ENCODE assay signal across 11 cellular contexts in the genomic region with DNA sequence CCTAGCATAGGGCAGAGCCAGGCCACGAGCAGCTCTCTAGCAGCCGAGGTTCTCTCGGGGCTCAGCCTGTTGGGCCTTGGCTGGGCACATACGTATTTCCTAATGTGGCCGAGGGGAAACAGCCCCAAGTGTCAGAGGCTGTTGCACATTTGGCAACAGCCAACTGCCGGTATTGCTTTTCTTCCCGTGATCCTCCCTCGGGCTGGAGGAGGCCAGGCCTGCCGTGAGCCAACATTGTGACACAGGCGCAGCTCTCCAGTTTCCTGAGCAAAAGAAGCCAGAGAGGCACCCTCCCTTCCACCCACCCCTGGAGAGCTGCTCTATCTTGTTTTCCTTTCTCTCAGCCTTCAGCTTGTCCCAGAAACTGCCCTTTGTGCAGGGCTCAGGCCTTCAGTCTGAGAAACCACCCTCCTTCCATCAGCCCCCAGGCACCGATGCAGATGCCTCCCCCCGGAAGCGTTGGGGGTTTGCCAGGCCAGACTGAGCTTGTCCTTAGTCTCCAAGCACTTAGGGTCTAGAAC. TPM values are rescaled to one million over a fixed set of nuclear protein-coding genes. Genes with fewer than 3 reads are reported as not detected.
A peak's percentile ranks its signal among the peaks of the same experiment; 100 is the strongest.
DNase-seq lines count a peak whose midpoint lies in the region; ATAC-seq and TF ChIP-seq lines count a peak whose summit lies in the region.
"Had no signal": no experiment of that assay in that cellular context is flagged by ENCODE, and none has a peak within 500 bp of the region (broad histone marks: within the 10 kb centered on the region; RNA-seq: fewer than 3 reads in every experiment).

No MANE protein-coding gene starts in this region.

- no peaks in the 10 kb centered on the region for H3K36me3 ChIP-seq in neural progenitor cell
- H3K36me3 ChIP-seq: cardiac muscle cell had no signal

- no peaks in the 10 kb centered on the region for H3K9me3 Mint-ChIP-seq in neural progenitor cell
- H3K9me3 Mint-ChIP-seq in activated CD4-positive, alpha-beta T cell treated with anti-CD3 and anti-CD28 coated beads for 36 hours (ENCODE audit: low read depth) = no peaks in the 10 kb centered on the region
- H3K9me3 Mint-ChIP-seq: T-cell had no signal

- H3K4me1 Mint-ChIP-seq in neural progenitor cell = peaks cover 30% of the 10 kb centered on the region
- peaks cover 9% of the 10 kb centered on the region for H3K4me1 Mint-ChIP-seq in activated CD4-positive, alpha-beta T cell treated with anti-CD3 and anti-CD28 coated beads for 36 hours

- ATAC-seq in foreskin keratinocyte (peak; percentile 19), GM21390 (IDR thresholded peaks at IDR 0.05; ENCODE audit: unreplicated experiment) (no peak)
- ATAC-seq in activated CD4-positive, alpha-beta T cell treated with anti-CD3 and anti-CD28 coated beads for 36 hours = no peak
- ATAC-seq: A549, T-cell had no signal

- H3K79me2 ChIP-seq in neural progenitor cell (ENCODE audit: low read depth) = no peaks in the 10 kb centered on the region

- no peak overlapping the region for H3K4me3 Mint-ChIP-seq in neural progenitor cell
- H3K4me3 Mint-ChIP-seq in activated CD4-positive, alpha-beta T cell treated with anti-CD3 and anti-CD28 coated beads for 36 hours = no peak overlapping the region
- H3K4me3 Mint-ChIP-seq: T-cell had no signal

- no peaks in the 10 kb centered on the region for H3K36me3 Mint-ChIP-seq in neural progenitor cell
- no peaks in the 10 kb centered on the region for H3K36me3 Mint-ChIP-seq in activated CD4-positive, alpha-beta T cell treated with anti-CD3 and anti-CD28 coated beads for 36 hours (ENCODE audit: low read depth)
- H3K36me3 Mint-ChIP-seq: T-cell had no signal

- H3K9me3 ChIP-seq in AG04450 (ENCODE audit: control insufficient read depth, insufficient read depth, low read length) (no peaks in the 10 kb centered on the region), neural progenitor cell (ENCODE audit: low read depth) (no peaks in the 10 kb centered on the region)
- H3K9me3 ChIP-seq: A549 had no signal

- no peaks in the 10 kb centered on the region for H4K20me1 ChIP-seq in neural progenitor cell (ENCODE audit: low read depth)

- peak overlapping the region; percentile 72 for H3K27ac Mint-ChIP-seq in neural progenitor cell
- no peak overlapping the region for H3K27ac Mint-ChIP-seq in activated CD4-positive, alpha-beta T cell treated with anti-CD3 and anti-CD28 coated beads for 36 hours
- H3K27ac Mint-ChIP-seq: T-cell had no signal

- no peak overlapping the region for H3K4me2 ChIP-seq in neural progenitor cell
- H3K4me2 ChIP-seq: A549 had no signal

- POLR2A ChIA-PET in AG04450 (lab: Yijun Ruan, JAX) = no interaction called here
- POLR2A ChIA-PET in activated CD4-positive, alpha-beta T cell treated with anti-CD3 and anti-CD28 coated beads for 36 hours (lab: Charles Lee) = no interaction called here

- H3K27me3 Mint-ChIP-seq in neural progenitor cell (ENCODE audit: insufficient read depth, low read depth) = peaks cover 3% of the 10 kb centered on the region
- H3K27me3 Mint-ChIP-seq in activated CD4-positive, alpha-beta T cell treated with anti-CD3 and anti-CD28 coated beads for 36 hours = peaks cover 26% of the 10 kb centered on the region

- H2AFZ ChIP-seq in neural progenitor cell (replicated peaks) = peak overlapping the region; percentile 91

- TF ChIP-seq CTCF in AG04450 (IDR thresholded peaks at IDR 0.05; ENCODE audit: low read depth, low read length) (no peak), foreskin keratinocyte (conservative IDR thresholded peaks at IDR 0.05) (no peak), neural progenitor cell (IDR thresholded peaks at IDR 0.05) (no peak)

- H3K27ac ChIP-seq in AG04450 (ENCODE audit: low read depth, low read length) (peak overlapping the region; percentile 47), foreskin keratinocyte (no peak overlapping the region), neural progenitor cell (no peak overlapping the region)
- H3K27ac ChIP-seq: A549, cardiac muscle cell had no signal

- DNase-seq in AG04450 (ENCODE audit: low read depth, low spot score) = no peak
- peak; percentile 42 for DNase-seq in UCSD-AML1 (lab: John Stamatoyannopoulos, UW; ENCODE audit: unreplicated experiment)
- no peak for DNase-seq in foreskin keratinocyte
- no peak for DNase-seq in neural progenitor cell (ENCODE audit: low spot score)
- DNase-seq in ecto neural progenitor cell (ENCODE audit: low spot score) = no peak
- DNase-seq in DMS153 (lab: John Stamatoyannopoulos, UW) = no peak
- no peak for DNase-seq in activated CD4-positive, alpha-beta T cell treated with anti-CD3 and anti-CD28 coated beads for 36 hours

- intact Hi-C loops in activated CD4-positive, alpha-beta T cell treated with anti-CD3 and anti-CD28 coated beads for 36 hours (cut with DNase I, micrococcal nuclease) = no loop called here

- H3K9ac ChIP-seq in neural progenitor cell = no peak overlapping the region

- H3F3A ChIP-seq in neural progenitor cell (ENCODE audit: low read depth) = no peaks in the 10 kb centered on the region

- CTCF ChIA-PET in AG04450 (lab: Charles Lee) = interaction anchor here (0.8 to 1.1 kb wide), 2 partner anchors 77 to 78 kb away, joined by 3 to 4 read pairs; no protein-coding TSS in a partner anchor
- CTCF ChIA-PET in activated CD4-positive, alpha-beta T cell treated with anti-CD3 and anti-CD28 coated beads for 36 hours (lab: Charles Lee) = no interaction called here

- H3K4me3 ChIP-seq in AG04450 (ENCODE audit: low read depth, low read length) (no peak overlapping the region), neural progenitor cell (no peak overlapping the region)
- H3K4me3 ChIP-seq: A549, cardiac muscle cell had no signal

- H3K27me3 ChIP-seq in AG04450 (ENCODE audit: control insufficient read depth, insufficient read depth, low read length) = peaks cover 17% of the 10 kb centered on the region
- H3K27me3 ChIP-seq in foreskin keratinocyte = peaks cover 9% of the 10 kb centered on the region
- no peaks in the 10 kb centered on the region for H3K27me3 ChIP-seq in neural progenitor cell
- H3K27me3 ChIP-seq: cardiac muscle cell had no signal

- H3K4me1 ChIP-seq in foreskin keratinocyte = no peaks in the 10 kb centered on the region
- H3K4me1 ChIP-seq in neural progenitor cell = peaks cover 16% of the 10 kb centered on the region
- H3K4me1 ChIP-seq: A549 had no signal

RNA-seq across cellular contexts. Expression of a gene that starts 5.1 kb away (rescaled TPM):
- polyA plus RNA-seq in AG04450 (2011; rRNA removed) (0.04 and 0.12 TPM in 2 replicates), foreskin keratinocyte (not detected in 2 replicates)
- 0.32 TPM in 1 of 2 replicates, not detected in the other for polyA minus RNA-seq in AG04450 (2011; rRNA and poly(A)+ RNA removed)
- total RNA-seq in foreskin keratinocyte (not detected in 2 replicates), neural progenitor cell (ENCODE audit: low replicate concordance) (not detected in 2 replicates)
- total RNA-seq in activated CD4-positive, alpha-beta T cell treated with anti-CD3 and anti-CD28 coated beads for 36 hours = not detected
- total RNA-seq: cardiac muscle cell, T-cell had no signal
- polyA plus RNA-seq: A549, cardiac muscle cell had no signal

RNA-seq across cellular contexts. Expression of a gene that starts 38.3 kb away (rescaled TPM):
- polyA plus RNA-seq in AG04450 (2011; rRNA removed) (2.9 and 3.5 TPM in 2 replicates), foreskin keratinocyte (0.04 and 0.06 TPM in 2 replicates)
- 2.7 and 4.6 TPM in 2 replicates for polyA minus RNA-seq in AG04450 (2011; rRNA and poly(A)+ RNA removed)
- total RNA-seq in foreskin keratinocyte (0.07 and 0.10 TPM in 2 replicates), neural progenitor cell (ENCODE audit: low replicate concordance) (0.22 TPM in 2 replicates)
- not detected for total RNA-seq in activated CD4-positive, alpha-beta T cell treated with anti-CD3 and anti-CD28 coated beads for 36 hours
- total RNA-seq: cardiac muscle cell, T-cell had no signal
- polyA plus RNA-seq: cardiac muscle cell had no signal

RNA-seq across cellular contexts. Expression of a gene that starts 47.5 kb away (rescaled TPM):
- not detected in 2 replicates for polyA plus RNA-seq in AG04450 (2011; rRNA removed)
- polyA minus RNA-seq in AG04450 (2011; rRNA and poly(A)+ RNA removed) = not detected in 2 replicates
- not detected in 2 replicates for total RNA-seq in foreskin keratinocyte
- polyA plus RNA-seq in foreskin keratinocyte = not detected in 2 replicates
- not detected in 2 replicates for total RNA-seq in neural progenitor cell (ENCODE audit: low replicate concordance)
- total RNA-seq in activated CD4-positive, alpha-beta T cell treated with anti-CD3 and anti-CD28 coated beads for 36 hours = not detected
- total RNA-seq: cardiac muscle cell had no signal
- polyA plus RNA-seq: cardiac muscle cell had no signal
